In the genomic region with DNA sequence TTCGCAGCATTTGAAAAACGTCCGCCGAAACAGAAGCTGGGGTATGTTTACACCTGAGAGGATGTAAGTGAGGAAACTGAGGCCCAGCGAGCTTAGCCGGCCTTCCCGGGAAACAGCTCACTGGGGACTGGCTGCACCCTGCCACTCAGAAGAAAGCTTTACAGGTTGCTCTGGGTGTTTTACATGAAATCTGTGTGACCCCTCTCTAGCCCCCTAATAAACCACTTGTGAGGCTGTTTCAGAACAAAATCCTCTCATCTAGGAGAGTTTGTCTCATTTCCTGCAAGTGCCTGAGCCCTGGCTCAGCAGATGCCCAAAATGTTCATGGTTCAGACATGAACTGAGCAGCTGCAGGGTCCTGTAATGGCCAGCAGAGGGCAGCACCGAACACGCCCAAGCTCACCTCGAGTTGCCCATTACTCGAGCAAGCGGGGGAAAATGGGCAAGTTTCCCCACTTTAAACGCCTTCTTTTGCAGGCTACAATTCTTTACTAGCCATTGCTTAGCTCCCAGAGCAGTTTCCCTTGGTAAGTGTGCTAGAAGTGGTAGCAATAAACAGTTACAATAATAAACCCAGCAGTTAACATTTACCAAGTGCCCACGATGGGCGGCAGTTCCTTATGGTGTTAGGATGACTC, we compare ENCODE assay signal across 8 cellular contexts.
DNase-seq lines count a peak whose midpoint lies in the region; ATAC-seq and TF ChIP-seq lines count a peak whose summit lies in the region.

No MANE protein-coding gene starts in this region.

- ATAC-seq in foreskin keratinocyte (peak; percentile 80), HG03175 (IDR thresholded peaks at IDR 0.05; ENCODE audit: unreplicated experiment) (no peak)

- DNase-seq in EH (ENCODE audit: low read depth) (peak; percentile 80), Kasumi-1 (lab: John Stamatoyannopoulos, UW) (peak; percentile 61 to 76), SHP77 (lab: John Stamatoyannopoulos, UW) (peak; percentile 52 to 67), foreskin keratinocyte (peak in 1 of 2 donors; percentile 49), nucleus accumbens (lab: John Stamatoyannopoulos, UW) (peak in 45 of 56 donors; percentile 6 to 84 (median 40)), substantia nigra (lab: John Stamatoyannopoulos, UW) (peak in 42 of 49 donors; percentile 4 to 79 (median 54))
- DNase-seq in activated T-helper 9 cell treated with anti-CD3 and anti-CD28 coated beads, Interleukin-2, amount 50 U/mL, for 16 hours (ENCODE audit: low read depth), result peak; percentile 58

- H3K27me3 ChIP-seq in foreskin keratinocyte, result no peaks in the 10 kb centered on the region

- H3K4me1 ChIP-seq in foreskin keratinocyte, result no peaks in the 10 kb centered on the region

- no peak overlapping the region for H3K27ac ChIP-seq in foreskin keratinocyte
- H3K27ac ChIP-seq in substantia nigra (ENCODE audit: low read depth, low read length, poor library complexity, severe bottlenecking), result no peak overlapping the region

- peak; percentile 96 for TF ChIP-seq CTCF in foreskin keratinocyte (conservative IDR thresholded peaks at IDR 0.05)
